8 cellular contexts compared by ENCODE assay signal in the genomic region with DNA sequence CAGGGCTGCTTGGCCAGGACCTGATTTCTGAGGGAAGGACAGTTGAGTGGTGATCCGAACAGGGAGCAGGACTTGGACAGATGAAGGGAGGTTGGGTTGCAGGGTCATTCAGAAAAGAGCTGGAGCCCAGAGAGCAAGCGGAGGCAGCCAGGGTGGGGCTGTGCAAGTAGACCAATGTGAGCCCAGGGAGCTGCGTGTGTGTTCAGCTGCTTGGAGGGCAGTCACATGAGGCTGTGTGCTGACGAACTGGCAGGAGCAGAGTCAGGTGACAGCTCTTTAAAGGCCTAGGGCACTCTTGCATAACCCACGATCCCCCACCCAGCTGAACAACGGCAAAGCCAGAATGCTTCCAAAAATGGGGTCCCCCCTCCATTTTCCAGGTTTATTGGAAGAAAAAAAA. TPM values are rescaled to one million over a fixed set of nuclear protein-coding genes. Genes with fewer than 3 reads are reported as not detected.
DNase-seq lines count a peak whose midpoint lies in the region; ATAC-seq, FAIRE-seq and TF ChIP-seq lines count a peak whose summit lies in the region.

No MANE protein-coding gene starts in this region.

- H3K9me3 ChIP-seq in A549 = no peaks in the 10 kb centered on the region
- no peaks in the 10 kb centered on the region for H3K9me3 ChIP-seq in mucosa of rectum (ENCODE audit: control insufficient read depth in 2 of 2, low read length in 2 of 2)
- no peaks in the 10 kb centered on the region for H3K9me3 ChIP-seq in Karpas-422 (ENCODE audit: low read length)

- H2AFZ ChIP-seq in Karpas-422 (ENCODE audit: low read length) = no peak overlapping the region

- POLR2A ChIA-PET in A549 (lab: Yijun Ruan, JAX) = interaction anchor here (1.1 kb wide), 1 partner anchor 19 kb away, joined by 3 read pairs; no protein-coding TSS in a partner anchor

- TF ChIP-seq POLR2A in A549 (IDR thresholded peaks at IDR 0.05; ENCODE audit: low read length) = peak; percentile 40

- FAIRE-seq in A549 (lab: Jason Lieb, UNC) = no peak

- H3K4me2 ChIP-seq in A549 (peak overlapping the region; percentile 76), Karpas-422 (ENCODE audit: low read depth, low read length, poor library complexity, severe bottlenecking) (no peak overlapping the region)

- H3K27ac ChIP-seq in A549 (peak overlapping the region; percentile 98 to 99), mucosa of rectum (ENCODE audit: low read depth in 2 of 2, low read length in 2 of 2) (peak overlapping the region; percentile 86 to 95), Karpas-422 (ENCODE audit: low read length) (no peak overlapping the region)

- peaks cover 42% of the 10 kb centered on the region for H3K4me1 ChIP-seq in A549
- peaks cover 20 to 21% of the 10 kb centered on the region in 2 donors for H3K4me1 ChIP-seq in mucosa of rectum (ENCODE audit: control insufficient read depth in 2 of 2, insufficient read depth in 2 of 2, low read length in 2 of 2)
- H3K4me1 ChIP-seq in Karpas-422 (ENCODE audit: low read length) = no peaks in the 10 kb centered on the region

- CTCF ChIA-PET in A549 (lab: Yijun Ruan, JAX) = interaction anchor here (1.2 to 5.1 kb wide), 10 partner anchors 8 to 328 kb away, joined by 3 to 29 read pairs (median 7); no protein-coding TSS in a partner anchor

- ATAC-seq in A549 = peak; percentile 12 to 58; a peak in 5 of 6 replicates

- H3K79me2 ChIP-seq in Karpas-422 (ENCODE audit: low read length) = no peaks in the 10 kb centered on the region

- in situ Hi-C loops in G401 (cut with HindIII; ENCODE audit: low sequenced_read_pairs) = no loop called here

- H3K9ac ChIP-seq in mucosa of rectum (ENCODE audit: low read depth in 1 of 2, low read length in 2 of 2) = peak overlapping the region; percentile 41 to 66
- no peak overlapping the region for H3K9ac ChIP-seq in Karpas-422 (ENCODE audit: low read length)

- TF ChIP-seq CTCF in A549 (IDR thresholded peaks at IDR 0.05) = no peak

- WGBS in A549 (ENCODE audit: missing lambda C conversion rate) = 53% methylated on average over 6 of the region's 6 CpGs

- TF ChIP-seq RAD21 in A549 (conservative IDR thresholded peaks at IDR 0.05 in 1 of 2, IDR thresholded peaks at IDR 0.05 in 1 of 2) = no peak

- H3K9me2 ChIP-seq in Karpas-422 (replicated peaks; ENCODE audit: insufficient read depth, low read length) = no peaks in the 10 kb centered on the region

- H3K4me3 ChIP-seq in A549 (no peak overlapping the region), mucosa of rectum (ENCODE audit: low read length in 2 of 2) (peak overlapping the region; percentile 40 to 51), Karpas-422 (ENCODE audit: low read length) (no peak overlapping the region)

- H4K20me1 ChIP-seq in Karpas-422 (ENCODE audit: insufficient read depth, low read depth, low read length) = no peaks in the 10 kb centered on the region

- peak in 1 of 2 experiments; percentile 76 for DNase-seq in A549 (ENCODE audit: low read depth in 1 of 2, low spot score in 1 of 2)
- DNase-seq in NCI-H2029 (lab: John Stamatoyannopoulos, UW) = peak; percentile 93
- peak; percentile 46 for DNase-seq in epidermal melanocyte (ENCODE audit: insufficient read length, low spot score)
- DNase-seq in stimulated activated CD4-positive, alpha-beta T cell treated with anti-CD3 and anti-CD28 coated beads, Interleukin-15, amount 100 ng/mL, for 24 hours = no peak
- DNase-seq in activated naive CD4-positive, alpha-beta T cell treated with Interleukin-2 at 50 U/mL for 16 hours = no peak
- no peak for DNase-seq in G401 (ENCODE audit: low spot score)
- no peak for DNase-seq in Karpas-422

- peaks cover 3 to 5% of the 10 kb centered on the region in 2 donors for H3K27me3 ChIP-seq in mucosa of rectum (ENCODE audit: control insufficient read depth in 2 of 2, insufficient read depth in 2 of 2, low read length in 2 of 2)
- no peaks in the 10 kb centered on the region for H3K27me3 ChIP-seq in Karpas-422 (ENCODE audit: low read length)

- H3K36me3 ChIP-seq in mucosa of rectum (ENCODE audit: control insufficient read depth in 2 of 2, insufficient read depth in 2 of 2, low read length in 2 of 2) (no peaks in the 10 kb centered on the region), Karpas-422 (ENCODE audit: insufficient read depth, low read length) (no peaks in the 10 kb centered on the region)

- peak in 1 of 2 experiments; percentile 21; a peak in 1 of 5 replicates for TF ChIP-seq EP300 in A549 (IDR thresholded peaks at IDR 0.05)

TF ChIP-seq in A549, 52 proteins besides CTCF, POLR2A, EP300 and RAD21:
- TF ChIP-seq CEBPB (IDR thresholded peaks at IDR 0.05) (peak; percentile 79 to 80), KDM1A (IDR thresholded peaks at IDR 0.05; ENCODE audit: low read depth) (no peak), HEYL (CRISPR knock-in tag; IDR thresholded peaks at IDR 0.05) (no peak), JUN (IDR thresholded peaks at IDR 0.05) (no peak), BHLHE40 (IDR thresholded peaks at IDR 0.05; ENCODE audit: low read depth, low read length) (0 out of 2 replicates have a peak, but pooled peaks have one; percentile 2), NFE2L2 (conservative IDR thresholded peaks at IDR 0.05; ENCODE audit: low read length) (no peak)
- TF ChIP-seq, protein P1, sequence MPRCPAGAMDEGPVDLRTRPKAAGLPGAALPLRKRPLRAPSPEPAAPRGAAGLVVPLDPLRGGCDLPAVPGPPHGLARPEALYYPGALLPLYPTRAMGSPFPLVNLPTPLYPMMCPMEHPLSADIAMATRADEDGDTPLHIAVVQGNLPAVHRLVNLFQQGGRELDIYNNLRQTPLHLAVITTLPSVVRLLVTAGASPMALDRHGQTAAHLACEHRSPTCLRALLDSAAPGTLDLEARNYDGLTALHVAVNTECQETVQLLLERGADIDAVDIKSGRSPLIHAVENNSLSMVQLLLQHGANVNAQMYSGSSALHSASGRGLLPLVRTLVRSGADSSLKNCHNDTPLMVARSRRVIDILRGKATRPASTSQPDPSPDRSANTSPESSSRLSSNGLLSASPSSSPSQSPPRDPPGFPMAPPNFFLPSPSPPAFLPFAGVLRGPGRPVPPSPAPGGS (IDR thresholded peaks at IDR 0.05) = 0 out of 3 replicates have a peak, but pooled peaks have one; percentile 46
- TF ChIP-seq, protein P2, sequence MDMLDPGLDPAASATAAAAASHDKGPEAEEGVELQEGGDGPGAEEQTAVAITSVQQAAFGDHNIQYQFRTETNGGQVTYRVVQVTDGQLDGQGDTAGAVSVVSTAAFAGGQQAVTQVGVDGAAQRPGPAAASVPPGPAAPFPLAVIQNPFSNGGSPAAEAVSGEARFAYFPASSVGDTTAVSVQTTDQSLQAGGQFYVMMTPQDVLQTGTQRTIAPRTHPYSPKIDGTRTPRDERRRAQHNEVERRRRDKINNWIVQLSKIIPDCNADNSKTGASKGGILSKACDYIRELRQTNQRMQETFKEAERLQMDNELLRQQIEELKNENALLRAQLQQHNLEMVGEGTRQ (IDR thresholded peaks at IDR 0.05) = peak; percentile 93

RNA-seq across cellular contexts. Expression of a gene that starts 4.6 kb away (rescaled TPM):
- polyA plus RNA-seq in A549 (2011; rRNA removed) (350 and 419 TPM in 2 replicates), A549 (2017; fragmentation: RNase III; extraction: RNeasy Plus Mini Kit Qiagen cat#74134 plus additional on column Dnase treatment) (184 to 219 TPM (median 218 TPM) in 3 replicates)
- 231 and 238 TPM in 2 replicates for polyA plus RNA-seq in A549 (2012; cell fraction: cytosol; rRNA removed)
- polyA plus RNA-seq in A549 (2012; cell fraction: nucleus; rRNA removed) = 1,019 and 1,045 TPM in 2 replicates
- polyA minus RNA-seq in A549 (2011; rRNA and poly(A)+ RNA removed) = 288 and 355 TPM in 2 replicates
- total RNA-seq in G401 (2014; rRNA removed; shearing (Covaris generic)) = 0.55 and 1.6 TPM in 2 replicates
- total RNA-seq in Karpas-422 (2014; rRNA removed; shearing (Covaris generic); ENCODE audit: low replicate concordance) = not detected in 2 replicates

Comparison
In these comparisons a context has a peak if more than half of its experiments do, and no peak if none do; other contexts are left out.
1. DNase-seq: peak in NCI-H2029 (single experiment) and epidermal melanocyte (single experiment); none in stimulated activated CD4-positive, alpha-beta T cell treated with anti-CD3 and anti-CD28 coated beads, Interleukin-15, amount 100 ng/mL, for 24 hours (single experiment), activated naive CD4-positive, alpha-beta T cell treated with Interleukin-2 at 50 U/mL for 16 hours (single experiment), G401 (single experiment) and Karpas-422 (single experiment).
2. H3K4me3 ChIP-seq: peak in mucosa of rectum (2 of 2); none in A549 (single experiment) and Karpas-422 (single experiment).